Comparison of ENCODE assay signal across 1 cellular context in the genomic region with DNA sequence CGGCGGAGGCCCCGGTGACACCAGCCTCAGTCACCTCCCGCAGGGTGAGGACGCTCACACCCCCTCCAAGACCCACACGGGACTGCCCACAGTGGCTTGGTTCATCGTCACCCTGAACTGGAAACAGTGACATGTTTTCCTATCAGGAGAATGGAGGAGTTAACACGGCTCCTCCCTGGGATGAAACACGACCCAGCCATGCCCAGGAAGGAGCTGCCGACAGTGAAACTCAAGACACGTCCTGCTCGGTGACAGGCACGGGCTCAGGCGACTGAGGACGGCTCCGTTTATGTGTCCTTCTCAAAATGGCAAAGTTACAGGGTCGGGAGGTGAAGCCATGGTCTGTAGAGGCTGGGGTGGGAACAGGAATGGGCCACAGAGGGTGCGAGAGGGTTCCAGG.
TF ChIP-seq lines count a peak whose summit lies in the region.

No MANE protein-coding gene starts in this region.

TF ChIP-seq in GM12878, 131 proteins besides CTCF, POLR2A, EP300 and RAD21:
- TF ChIP-seq, protein P1, sequence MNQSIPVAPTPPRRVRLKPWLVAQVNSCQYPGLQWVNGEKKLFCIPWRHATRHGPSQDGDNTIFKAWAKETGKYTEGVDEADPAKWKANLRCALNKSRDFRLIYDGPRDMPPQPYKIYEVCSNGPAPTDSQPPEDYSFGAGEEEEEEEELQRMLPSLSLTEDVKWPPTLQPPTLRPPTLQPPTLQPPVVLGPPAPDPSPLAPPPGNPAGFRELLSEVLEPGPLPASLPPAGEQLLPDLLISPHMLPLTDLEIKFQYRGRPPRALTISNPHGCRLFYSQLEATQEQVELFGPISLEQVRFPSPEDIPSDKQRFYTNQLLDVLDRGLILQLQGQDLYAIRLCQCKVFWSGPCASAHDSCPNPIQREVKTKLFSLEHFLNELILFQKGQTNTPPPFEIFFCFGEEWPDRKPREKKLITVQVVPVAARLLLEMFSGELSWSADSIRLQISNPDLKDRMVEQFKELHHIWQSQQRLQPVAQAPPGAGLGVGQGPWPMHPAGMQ (IDR thresholded peaks at IDR 0.05; ENCODE audit: borderline replicate concordance), result no peak
- no peak for TF ChIP-seq RB1 (IDR thresholded peaks at IDR 0.05; ENCODE audit: borderline replicate concordance)
TF ChIP-seq in GM12878: peak in this region for 0.
